23 cellular contexts compared by ENCODE assay signal in the genomic region with DNA sequence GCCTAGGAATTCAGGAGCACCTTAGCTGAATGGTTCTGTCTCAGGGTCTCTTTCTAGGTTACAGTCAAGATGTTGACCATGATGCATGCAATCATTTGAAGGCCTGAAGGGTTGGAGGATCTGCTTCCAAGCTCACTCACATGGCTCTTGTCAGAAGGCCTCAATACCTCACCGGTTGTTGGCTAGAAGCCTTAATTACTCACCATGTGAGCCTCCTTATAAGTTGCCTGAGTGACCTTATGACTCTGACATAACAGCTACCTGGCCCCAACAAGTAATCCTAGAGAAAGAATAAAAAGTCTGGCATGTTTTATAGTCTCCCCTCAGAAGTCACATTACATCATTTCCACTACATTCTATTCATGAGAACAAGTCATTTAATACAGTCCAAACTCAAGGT. TPM values are rescaled to one million over a fixed set of nuclear protein-coding genes. Genes with fewer than 3 reads are reported as not detected.
DNase-seq lines count a peak whose midpoint lies in the region; ATAC-seq and TF ChIP-seq lines count a peak whose summit lies in the region.
"Had no signal": no experiment of that assay in that cellular context is flagged by ENCODE, and none has a peak within 500 bp of the region (broad histone marks: within the 10 kb centered on the region; RNA-seq: fewer than 3 reads in every experiment).

No MANE protein-coding gene starts in this region.

- H3K9me3 ChIP-seq in MG63 (peaks cover 7% of the 10 kb centered on the region), transverse colon (peaks cover 0 to 3% of the 10 kb centered on the region in 2 donors)
- H3K9me3 ChIP-seq: tibial artery had no signal

- peaks cover 38% of the 10 kb centered on the region for H3K36me3 Mint-ChIP-seq in Calu3 (ENCODE audit: insufficient read depth, unreplicated experiment)
- no peaks in the 10 kb centered on the region for H3K36me3 Mint-ChIP-seq in nephron (ENCODE audit: low read depth)
- no peaks in the 10 kb centered on the region for H3K36me3 Mint-ChIP-seq in progenitor cell of endocrine pancreas (ENCODE audit: insufficient read depth)

- H3K27ac ChIP-seq in transverse colon = no peak overlapping the region
- H3K27ac ChIP-seq: heart right ventricle, HL-60, KMS-11, tibial artery had no signal

- H3K4me1 ChIP-seq in transverse colon = peaks cover 0 to 16% (median 4%) of the 10 kb centered on the region in 4 donors

- DNase-seq in Calu3 (no peak), MG63 (peak; percentile 19), epithelial cell of esophagus (ENCODE audit: low read depth) (peak; percentile 88), progenitor cell of endocrine pancreas (ENCODE audit: low spot score, unreplicated experiment) (no peak), transverse colon (no peak)
- DNase-seq in stimulated activated CD4-positive, alpha-beta T cell treated with anti-CD3 and anti-CD28 coated beads, Interleukin-1b, Interleukin-23, amount 100 ng/mL, for 48 hours = no peak
- DNase-seq: activated CD4-positive, alpha-beta T cell treated with anti-CD3 and anti-CD28 coated beads, Interleukin-2, amount 10 ng/mL, durations not matched to agents 7 days and 5 days; activated CD8-positive, alpha-beta memory T cell treated with anti-CD3 and anti-CD28 coated beads, Interleukin-2, amount 50 U/mL, for 48 hours; activated effector memory CD4-positive, alpha-beta T cell treated with anti-CD3 and anti-CD28 coated beads, Interleukin-2, amount 50 U/mL, for 16 hours; amygdala; CD8-positive, alpha-beta T cell; DND-41; effector CD4-positive, alpha-beta T cell; heart right ventricle; NCI-H1417; NCI-H2171; stimulated activated naive CD4-positive, alpha-beta T cell; tibial artery had no signal

- intact Hi-C loops in Calu3 (cut with micrococcal nuclease; ENCODE audit: unreplicated experiment) = loop anchor here (5.0 kb wide), 1 partner anchor 217 kb away; no protein-coding TSS in a partner anchor
- intact Hi-C loops in transverse colon (cut with DNase I; ENCODE audit: low total_unique reads) = no loop called here

- H3K4me3 Mint-ChIP-seq in Calu3 (ENCODE audit: low read depth, unreplicated experiment) (no peak overlapping the region), nephron (no peak overlapping the region), progenitor cell of endocrine pancreas (ENCODE audit: low read depth) (no peak overlapping the region)
- H3K4me3 Mint-ChIP-seq: activated CD4-positive, alpha-beta T cell treated with anti-CD3 and anti-CD28 coated beads, Interleukin-2, amount 10 ng/mL, durations not matched to agents 7 days and 5 days; CD8-positive, alpha-beta T cell; central memory CD8-positive, alpha-beta T cell had no signal

- BruUV-seq in Calu3 (replicated peaks; lab: Mats Ljungman, UMichigan) = no TSS peak

- WGBS in transverse colon (ENCODE audit: low coverage in 1 of 2), 2 donors = 100% methylated on average over 1 of the region's 1 CpG; no CpG with 5 or more reads in 1 of the 2 donors

- no peak for TF ChIP-seq EP300 in transverse colon (IDR thresholded peaks at IDR 0.05; ENCODE audit: low read depth)

- H3K27me3 ChIP-seq in MG63 (no peaks in the 10 kb centered on the region), transverse colon (no peaks in the 10 kb centered on the region)
- H3K27me3 ChIP-seq: heart right ventricle, tibial artery had no signal

- H3K4me1 Mint-ChIP-seq in Calu3 (ENCODE audit: low read depth, unreplicated experiment) (peaks cover 51% of the 10 kb centered on the region), nephron (peaks cover 22% of the 10 kb centered on the region), progenitor cell of endocrine pancreas (ENCODE audit: low read depth) (peaks cover 18% of the 10 kb centered on the region)

- H3K27me3 Mint-ChIP-seq in Calu3 (ENCODE audit: unreplicated experiment) (no peaks in the 10 kb centered on the region), nephron (ENCODE audit: low read depth) (no peaks in the 10 kb centered on the region), progenitor cell of endocrine pancreas (no peaks in the 10 kb centered on the region)
- H3K27me3 Mint-ChIP-seq: activated CD4-positive, alpha-beta T cell treated with anti-CD3 and anti-CD28 coated beads, Interleukin-2, amount 10 ng/mL, durations not matched to agents 7 days and 5 days; central memory CD8-positive, alpha-beta T cell had no signal

- in situ Hi-C loops in transverse colon (cut with MboI; ENCODE audit: low pct_ligation_motif_present in 1 of 4, low pct_unique_long_range_greater_than_20kb in 1 of 4, low sequenced_read_pairs in 3 of 4) = no loop called here

- H3K4me3 ChIP-seq in MG63 (no peak overlapping the region), epithelial cell of esophagus (ENCODE audit: low read length) (no peak overlapping the region), transverse colon (no peak overlapping the region)
- H3K4me3 ChIP-seq: heart right ventricle, tibial artery had no signal

- no peaks in the 10 kb centered on the region for H3K36me3 ChIP-seq in MG63
- H3K36me3 ChIP-seq in transverse colon = no peaks in the 10 kb centered on the region
- H3K36me3 ChIP-seq: heart right ventricle, tibial artery had no signal

- CTCF ChIA-PET in Calu3 (lab: Charles Lee) = interaction anchor here (0.6 to 1.2 kb wide), 3 partner anchors 30 to 255 kb away, joined by 3 to 8 read pairs (median 6); no protein-coding TSS in a partner anchor

- H3K27ac Mint-ChIP-seq in Calu3 (ENCODE audit: unreplicated experiment) (peak overlapping the region; percentile 67), nephron (peak overlapping the region in 2 of 3 experiments; percentile 3 to 51), progenitor cell of endocrine pancreas (no peak overlapping the region)
- H3K27ac Mint-ChIP-seq: activated CD4-positive, alpha-beta T cell treated with anti-CD3 and anti-CD28 coated beads, Interleukin-2, amount 10 ng/mL, durations not matched to agents 7 days and 5 days; CD8-positive, alpha-beta T cell had no signal

- H3K9me3 Mint-ChIP-seq in Calu3 (ENCODE audit: low read depth, unreplicated experiment) (peaks cover 3% of the 10 kb centered on the region), nephron (peaks cover 7% of the 10 kb centered on the region), progenitor cell of endocrine pancreas (ENCODE audit: low read depth) (peaks cover 5% of the 10 kb centered on the region)
- H3K9me3 Mint-ChIP-seq: central memory CD8-positive, alpha-beta T cell had no signal

- no peak for TF ChIP-seq POLR2A in transverse colon (IDR thresholded peaks at IDR 0.05)

- ATAC-seq in GM18498 (IDR thresholded peaks at IDR 0.05; ENCODE audit: unreplicated experiment) = no peak
- ATAC-seq: CD8-positive, alpha-beta T cell; heart right ventricle had no signal

- TF ChIP-seq CTCF in Calu3 (IDR thresholded peaks at IDR 0.05; ENCODE audit: unreplicated experiment) = no peak
- TF ChIP-seq CTCF in epithelial cell of esophagus (IDR thresholded peaks at IDR 0.05; ENCODE audit: insufficient read depth, low read depth, low read length, missing control alignments) = no peak
- no peak for TF ChIP-seq CTCF in nephron (IDR thresholded peaks at IDR 0.05; ENCODE audit: unreplicated experiment in 3 of 3)
- no peak for TF ChIP-seq CTCF in progenitor cell of endocrine pancreas (IDR thresholded peaks at IDR 0.05; ENCODE audit: unreplicated experiment)
- no peak for TF ChIP-seq CTCF in transverse colon (IDR thresholded peaks at IDR 0.05)

RNA-seq across cellular contexts. Expression of gene C1GALT1, which starts 3.4 kb away (rescaled TPM):
- total RNA-seq in Calu3 (2022) = 92.2 and 97.0 TPM in 2 replicates
- 16.3 and 58.8 TPM in 2 replicates for total RNA-seq in MG63 (2014; rRNA removed; shearing (Covaris generic); ENCODE audit: low replicate concordance)
- 63.4 and 75.0 TPM in 2 replicates for total RNA-seq in progenitor cell of endocrine pancreas
- 10 to 100 TPM in 3 of 4 donors, 1 to 10 TPM in 1; 6.8 to 37.6 (median 16.3) TPM for total RNA-seq in transverse colon

Comparison
In these comparisons a context has a peak if more than half of its experiments do, and no peak if none do; other contexts are left out.
1. DNase-seq: peak in MG63 (single experiment) and epithelial cell of esophagus (single experiment); none in Calu3 (single experiment), progenitor cell of endocrine pancreas (single experiment), stimulated activated CD4-positive, alpha-beta T cell treated with anti-CD3 and anti-CD28 coated beads, Interleukin-1b, Interleukin-23, amount 100 ng/mL, for 48 hours (single experiment) and transverse colon (single experiment).